ENCODE assay signal across 21 cellular contexts in genomic region chr3:128362026-128362965, GRCh38.
"Had no signal": no experiment of that assay in that cellular context is flagged by ENCODE, and none has a peak within 500 bp of the region (broad histone marks: within the 10 kb centered on the region; RNA-seq: fewer than 3 reads in every experiment).

No MANE protein-coding gene starts in this region.

- H3K9ac ChIP-seq: neural progenitor cell had no signal

- H3K36me3 ChIP-seq: neural progenitor cell, WERI-Rb-1 had no signal

- ATAC-seq: activated CD8-positive, alpha-beta T cell treated with anti-CD3 and anti-CD28 coated beads for 36 hours; activated naive CD4-positive, alpha-beta T cell treated with anti-CD3 and anti-CD28 coated beads, Interleukin-2, amount 50 U/mL, for 72 hours; left lung; naive thymus-derived CD8-positive, alpha-beta T cell; psoas muscle; stimulated activated naive CD8-positive, alpha-beta T cell treated with anti-CD3 and anti-CD28 coated beads, Interleukin-15, Interleukin-2, amounts not matched to agents 100 U/mL and 50 U/mL, for 24 hours; T-cell had no signal

- H3K4me3 Mint-ChIP-seq: activated CD4-positive, alpha-beta T cell treated with anti-CD3 and anti-CD28 coated beads, Interleukin-2, amount 10 ng/mL, durations not matched to agents 7 days and 5 days; activated CD8-positive, alpha-beta T cell treated with anti-CD3 and anti-CD28 coated beads for 36 hours; immature natural killer cell; naive thymus-derived CD8-positive, alpha-beta T cell; neural progenitor cell; T-cell; T-helper 2 cell treated with Interferon-gamma antibody and Interleukin-4, amounts not matched to agents 5 μg/mL and 100 μg/mL, for 36 hours had no signal

- H3K27me3 ChIP-seq: ascending aorta, left lung, neural progenitor cell, right atrium auricular region, upper lobe of left lung had no signal

- DNase-seq: activated CD4-positive, alpha-beta T cell treated with anti-CD3 and anti-CD28 coated beads, Interleukin-2, amount 10 ng/mL, durations not matched to agents 7 days and 5 days; activated CD4-positive, CD25-positive, alpha-beta regulatory T cell treated with anti-CD3 and anti-CD28 coated beads, Interleukin-2, amount 50 U/mL, for 72 hours; activated CD8-positive, alpha-beta T cell treated with anti-CD3 and anti-CD28 coated beads for 36 hours; activated gamma-delta T cell treated with Interleukin-2 at 50 U/mL for 16 hours; immature natural killer cell; kidney glomerular epithelial cell; left lung; stimulated activated CD4-positive, alpha-beta T cell treated with anti-CD3 and anti-CD28 coated beads, Interleukin-4, amount 100 ng/mL, for 24 hours; stimulated activated naive CD8-positive, alpha-beta T cell treated with anti-CD3 and anti-CD28 coated beads, Interleukin-15, Interleukin-2, amounts not matched to agents 100 U/mL and 50 U/mL, for 24 hours; T-cell; upper lobe of left lung; WERI-Rb-1 had no signal

- H3K36me3 Mint-ChIP-seq: activated naive CD4-positive, alpha-beta T cell treated with anti-CD3 and anti-CD28 coated beads, Interleukin-2, amount 50 U/mL, for 72 hours had no signal

- H3K27ac ChIP-seq: ascending aorta, coronary artery, left lung, neural progenitor cell, psoas muscle, right atrium auricular region, upper lobe of left lung, WERI-Rb-1 had no signal

- H3K4me1 Mint-ChIP-seq: activated CD4-positive, alpha-beta T cell treated with anti-CD3 and anti-CD28 coated beads, Interleukin-2, amount 10 ng/mL, durations not matched to agents 7 days and 5 days; immature natural killer cell; T-cell had no signal

- H3K4me3 ChIP-seq: ascending aorta, coronary artery, left lung, lung, neural progenitor cell, psoas muscle, right atrium auricular region, upper lobe of left lung had no signal

- H3K9me3 ChIP-seq: ascending aorta, left lung, psoas muscle, right atrium auricular region, upper lobe of left lung had no signal

- H2AFZ ChIP-seq: neural progenitor cell had no signal

- H3K4me1 ChIP-seq: left lung had no signal

- H3K9me3 Mint-ChIP-seq: activated CD4-positive, alpha-beta T cell treated with anti-CD3 and anti-CD28 coated beads, Interleukin-2, amount 10 ng/mL, durations not matched to agents 7 days and 5 days; activated CD8-positive, alpha-beta T cell treated with anti-CD3 and anti-CD28 coated beads for 36 hours; activated naive CD4-positive, alpha-beta T cell treated with anti-CD3 and anti-CD28 coated beads, Interleukin-2, amount 50 U/mL, for 72 hours; immature natural killer cell; naive thymus-derived CD8-positive, alpha-beta T cell; neural progenitor cell; T-cell; T-helper 2 cell treated with Interferon-gamma antibody and Interleukin-4, amounts not matched to agents 5 μg/mL and 100 μg/mL, for 36 hours had no signal

- H3K27ac Mint-ChIP-seq: activated CD4-positive, alpha-beta T cell treated with anti-CD3 and anti-CD28 coated beads, Interleukin-2, amount 10 ng/mL, durations not matched to agents 7 days and 5 days; activated CD8-positive, alpha-beta T cell treated with anti-CD3 and anti-CD28 coated beads for 36 hours; immature natural killer cell; neural progenitor cell; T-cell; T-helper 2 cell treated with Interferon-gamma antibody and Interleukin-4, amounts not matched to agents 5 μg/mL and 100 μg/mL, for 36 hours had no signal

- H3K4me2 ChIP-seq: neural progenitor cell had no signal
